In genomic region chr17:68398731-68399637, GRCh38 we compare ENCODE assay signal across 1 cellular context.
TF ChIP-seq lines count a peak whose summit lies in the region.

No MANE protein-coding gene starts in this region.

TF ChIP-seq in HepG2, 621 proteins besides CTCF, POLR2A, EP300 and RAD21 (continued from another document and continues in another):
- TF ChIP-seq MAFK (conservative IDR thresholded peaks at IDR 0.05 in 1 of 2, IDR thresholded peaks at IDR 0.05 in 1 of 2; ENCODE audit: low read length in 2 of 2) (peak in 1 of 2 experiments; percentile 37; a peak in 1 of 4 replicates), ZNF543 (CRISPR knock-in tag; IDR thresholded peaks at IDR 0.05) (0 out of 2 replicates have a peak, but pooled peaks have one; percentile 51), TFAP4 (IDR thresholded peaks at IDR 0.05; ENCODE audit: borderline replicate concordance, low read depth) (peak; percentile 18; the same call in 1 of the 2 replicates), RFXANK (CRISPR knock-in tag; IDR thresholded peaks at IDR 0.05) (0 out of 2 replicates have a peak, but pooled peaks have one; percentile 46), ELK4 (CRISPR knock-in tag; IDR thresholded peaks at IDR 0.05; ENCODE audit: borderline replicate concordance) (no peak), FOXA3 (CRISPR knock-in tag; IDR thresholded peaks at IDR 0.05) (peak; percentile 58), TFE3 (CRISPR knock-in tag; IDR thresholded peaks at IDR 0.05) (peak; percentile 63), ZBED4 (CRISPR knock-in tag; IDR thresholded peaks at IDR 0.05; ENCODE audit: borderline replicate concordance) (peak; percentile 61), GFI1 (CRISPR knock-in tag; IDR thresholded peaks at IDR 0.05; ENCODE audit: borderline replicate concordance) (peak; percentile 83; the same call in 1 of the 2 replicates), ZBTB40 (IDR thresholded peaks at IDR 0.05) (no peak), ZBTB40 (CRISPR knock-in tag; IDR thresholded peaks at IDR 0.05) (no peak), TIGD3 (CRISPR knock-in tag; IDR thresholded peaks at IDR 0.05; ENCODE audit: borderline replicate concordance) (no peak), SP2 (CRISPR knock-in tag; IDR thresholded peaks at IDR 0.05) (no peak), KIAA2018 (CRISPR knock-in tag; IDR thresholded peaks at IDR 0.05; ENCODE audit: borderline replicate concordance) (no peak), ZNF496 (CRISPR knock-in tag; IDR thresholded peaks at IDR 0.05; ENCODE audit: insufficient replicate concordance) (no peak), ZNF839 (CRISPR knock-in tag; IDR thresholded peaks at IDR 0.05; ENCODE audit: borderline replicate concordance) (0 out of 2 replicates have a peak, but pooled peaks have one; percentile 82), ZNF44 (CRISPR knock-in tag; IDR thresholded peaks at IDR 0.05) (0 out of 2 replicates have a peak, but pooled peaks have one; percentile 65), ZNF333 (CRISPR knock-in tag; IDR thresholded peaks at IDR 0.05; ENCODE audit: borderline replicate concordance) (no peak), ZBTB1 (CRISPR knock-in tag; IDR thresholded peaks at IDR 0.05; ENCODE audit: borderline replicate concordance) (no peak), ZSCAN9 (CRISPR knock-in tag; IDR thresholded peaks at IDR 0.05; ENCODE audit: borderline replicate concordance) (peak; percentile 30; the same call in 1 of the 2 replicates), ZNF879 (CRISPR knock-in tag; IDR thresholded peaks at IDR 0.05) (0 out of 2 replicates have a peak, but pooled peaks have one; percentile 36), SRF (IDR thresholded peaks at IDR 0.05; ENCODE audit: low read depth, low read length) (no peak), WIZ (CRISPR knock-in tag; IDR thresholded peaks at IDR 0.05) (no peak; the same call in 1 of the 2 replicates)
